ENCODE assay signal across 3 cellular contexts in genomic region chr12:56989866-56990610, GRCh38.
TF ChIP-seq lines count a peak whose summit lies in the region.

No MANE protein-coding gene starts in this region.

TF ChIP-seq in liver, 16 proteins besides CTCF, POLR2A, EP300 and RAD21:
- no peak for TF ChIP-seq NR2F2 (IDR thresholded peaks at IDR 0.05)
- TF ChIP-seq ZBTB33 (IDR thresholded peaks at IDR 0.05), result no peak
- no peak for TF ChIP-seq EGR1 (IDR thresholded peaks at IDR 0.05; ENCODE audit: low read depth in 2 of 2)
- TF ChIP-seq FOXA1 (IDR thresholded peaks at IDR 0.05), result no peak
- no peak for TF ChIP-seq YY1 (IDR thresholded peaks at IDR 0.05)
- no peak for TF ChIP-seq FOXA2 (IDR thresholded peaks at IDR 0.05)
- no peak for TF ChIP-seq JUND (IDR thresholded peaks at IDR 0.05)
- TF ChIP-seq HNF4G (IDR thresholded peaks at IDR 0.05), result no peak
- TF ChIP-seq SP1 (IDR thresholded peaks at IDR 0.05), result no peak
- TF ChIP-seq HNF4A (conservative IDR thresholded peaks at IDR 0.05), result no peak

TF ChIP-seq in HepG2, 621 proteins besides CTCF, POLR2A, EP300 and RAD21 (continues in another document):
- no peak for TF ChIP-seq ZNF33A (CRISPR knock-in tag; IDR thresholded peaks at IDR 0.05; ENCODE audit: borderline replicate concordance)
- TF ChIP-seq ZNF232 (CRISPR knock-in tag; IDR thresholded peaks at IDR 0.05; ENCODE audit: borderline replicate concordance), result no peak
- TF ChIP-seq GPBP1L1 (CRISPR knock-in tag; IDR thresholded peaks at IDR 0.05), result no peak
- TF ChIP-seq ZNF3 (CRISPR knock-in tag; IDR thresholded peaks at IDR 0.05), result no peak
- TF ChIP-seq, protein P1, sequence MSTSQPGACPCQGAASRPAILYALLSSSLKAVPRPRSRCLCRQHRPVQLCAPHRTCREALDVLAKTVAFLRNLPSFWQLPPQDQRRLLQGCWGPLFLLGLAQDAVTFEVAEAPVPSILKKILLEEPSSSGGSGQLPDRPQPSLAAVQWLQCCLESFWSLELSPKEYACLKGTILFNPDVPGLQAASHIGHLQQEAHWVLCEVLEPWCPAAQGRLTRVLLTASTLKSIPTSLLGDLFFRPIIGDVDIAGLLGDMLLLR (CRISPR knock-in tag; IDR thresholded peaks at IDR 0.05), result no peak
- no peak for TF ChIP-seq MBD4 (IDR thresholded peaks at IDR 0.05; ENCODE audit: borderline replicate concordance, low read length)
- TF ChIP-seq ZNF331 (CRISPR knock-in tag; IDR thresholded peaks at IDR 0.05), result no peak
- no peak for TF ChIP-seq SRSF4 (IDR thresholded peaks at IDR 0.05; ENCODE audit: low read depth, low read length, poor library complexity, severe bottlenecking)
- TF ChIP-seq IRF9 (CRISPR knock-in tag; IDR thresholded peaks at IDR 0.05; ENCODE audit: borderline replicate concordance), result no peak
- no peak for TF ChIP-seq TEF (CRISPR knock-in tag; IDR thresholded peaks at IDR 0.05)
- TF ChIP-seq ZBED4 (CRISPR knock-in tag; IDR thresholded peaks at IDR 0.05; ENCODE audit: borderline replicate concordance), result no peak
- TF ChIP-seq ATF4 (CRISPR knock-in tag; IDR thresholded peaks at IDR 0.05), result no peak

TF ChIP-seq in IMR-90, 13 proteins besides CTCF, POLR2A, EP300 and RAD21:
- TF ChIP-seq RFX5 (IDR thresholded peaks at IDR 0.05; ENCODE audit: low read depth, low read length) (no peak), RCOR1 (IDR thresholded peaks at IDR 0.05; ENCODE audit: insufficient replicate concordance, low read length) (no peak), SMC3 (IDR thresholded peaks at IDR 0.05; ENCODE audit: low read depth, low read length) (no peak), MAFK (IDR thresholded peaks at IDR 0.05; ENCODE audit: low read depth, low read length) (no peak), BHLHE40 (IDR thresholded peaks at IDR 0.05; ENCODE audit: low read depth, low read length) (no peak), CHD1 (IDR thresholded peaks at IDR 0.05; ENCODE audit: low read depth, low read length) (no peak), FOS (IDR thresholded peaks at IDR 0.05; ENCODE audit: low read depth, low read length) (no peak), MAZ (IDR thresholded peaks at IDR 0.05; ENCODE audit: borderline replicate concordance, low read depth, low read length) (no peak), NFE2L2 (IDR thresholded peaks at IDR 0.05; ENCODE audit: low read depth, low read length) (no peak), CEBPB (IDR thresholded peaks at IDR 0.05; ENCODE audit: low read depth, low read length) (no peak), MXI1 (IDR thresholded peaks at IDR 0.05; ENCODE audit: borderline replicate concordance, low read depth, low read length) (no peak)
- TF ChIP-seq, protein P2, sequence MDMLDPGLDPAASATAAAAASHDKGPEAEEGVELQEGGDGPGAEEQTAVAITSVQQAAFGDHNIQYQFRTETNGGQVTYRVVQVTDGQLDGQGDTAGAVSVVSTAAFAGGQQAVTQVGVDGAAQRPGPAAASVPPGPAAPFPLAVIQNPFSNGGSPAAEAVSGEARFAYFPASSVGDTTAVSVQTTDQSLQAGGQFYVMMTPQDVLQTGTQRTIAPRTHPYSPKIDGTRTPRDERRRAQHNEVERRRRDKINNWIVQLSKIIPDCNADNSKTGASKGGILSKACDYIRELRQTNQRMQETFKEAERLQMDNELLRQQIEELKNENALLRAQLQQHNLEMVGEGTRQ (IDR thresholded peaks at IDR 0.05; ENCODE audit: low read depth, low read length), result no peak
- TF ChIP-seq, protein P3, sequence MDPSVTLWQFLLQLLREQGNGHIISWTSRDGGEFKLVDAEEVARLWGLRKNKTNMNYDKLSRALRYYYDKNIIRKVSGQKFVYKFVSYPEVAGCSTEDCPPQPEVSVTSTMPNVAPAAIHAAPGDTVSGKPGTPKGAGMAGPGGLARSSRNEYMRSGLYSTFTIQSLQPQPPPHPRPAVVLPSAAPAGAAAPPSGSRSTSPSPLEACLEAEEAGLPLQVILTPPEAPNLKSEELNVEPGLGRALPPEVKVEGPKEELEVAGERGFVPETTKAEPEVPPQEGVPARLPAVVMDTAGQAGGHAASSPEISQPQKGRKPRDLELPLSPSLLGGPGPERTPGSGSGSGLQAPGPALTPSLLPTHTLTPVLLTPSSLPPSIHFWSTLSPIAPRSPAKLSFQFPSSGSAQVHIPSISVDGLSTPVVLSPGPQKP (IDR thresholded peaks at IDR 0.05; ENCODE audit: borderline replicate concordance, low read depth, low read length), result no peak
